Comparison of ENCODE assay signal across 19 cellular contexts in the genomic region with DNA sequence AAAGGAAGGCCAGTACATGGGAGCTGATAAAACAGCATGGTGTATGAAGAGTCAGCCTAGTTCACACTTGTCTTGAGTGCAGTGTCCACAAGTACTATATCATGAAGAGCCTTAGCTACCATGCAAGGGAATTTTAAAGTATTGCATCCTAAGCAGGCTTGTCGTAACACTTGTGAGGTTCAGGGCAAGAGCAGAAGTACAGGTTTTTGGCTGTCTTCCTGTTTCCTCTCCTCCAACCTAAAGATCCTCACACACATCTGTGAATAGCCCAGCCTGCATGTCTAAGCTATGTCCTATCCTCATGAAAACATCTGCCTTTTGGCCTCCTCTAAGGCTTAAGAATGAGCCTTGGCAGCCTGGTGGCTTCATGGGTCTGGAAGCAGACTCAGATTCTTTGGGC. TPM values are rescaled to one million over a fixed set of nuclear protein-coding genes. Genes with fewer than 3 reads are reported as not detected.
DNase-seq lines count a peak whose midpoint lies in the region; ATAC-seq, FAIRE-seq and TF ChIP-seq lines count a peak whose summit lies in the region.
"Had no signal": no experiment of that assay in that cellular context is flagged by ENCODE, and none has a peak within 500 bp of the region (broad histone marks: within the 10 kb centered on the region; RNA-seq: fewer than 3 reads in every experiment).

No MANE protein-coding gene starts in this region.

- peaks cover 17% of the 10 kb centered on the region for H3K4me1 ChIP-seq in OCI-LY7 (ENCODE audit: insufficient read depth, low read length, poor library complexity, severe bottlenecking)
- no peaks in the 10 kb centered on the region for H3K4me1 ChIP-seq in kidney (ENCODE audit: control insufficient read depth in 1 of 2, insufficient read depth in 1 of 2, low read depth in 1 of 2, low read length in 2 of 2)

- peak; percentile 4 for FAIRE-seq in GM19239 (lab: Jason Lieb, UNC)
- FAIRE-seq in kidney (lab: Jason Lieb, UNC): no peak

- intact Hi-C loops in OCI-LY7 (cut with micrococcal nuclease; ENCODE audit: unreplicated experiment) (no loop called here), kidney (cut with DNase I) (no loop called here)

- H3K4me2 ChIP-seq in OCI-LY7 (ENCODE audit: low read length): no peak overlapping the region

- ATAC-seq in esophagus mucosa (peak; percentile 18), GM21447 (IDR thresholded peaks at IDR 0.05; ENCODE audit: unreplicated experiment) (no peak)

- H3K9me2 ChIP-seq in OCI-LY7 (ENCODE audit: insufficient read depth, low read length): no peaks in the 10 kb centered on the region

- POLR2A ChIA-PET in OCI-LY7 (lab: Charles Lee): interaction anchor here (0.9 to 1.9 kb wide), 11 partner anchors 8 to 119 kb away, joined by 3 to 7 read pairs (median 4); no protein-coding TSS in a partner anchor

- H2AFZ ChIP-seq in OCI-LY7 (ENCODE audit: low read length): peak overlapping the region; percentile 7; the same call in 1 of the 2 replicates

- H3K4me3 ChIP-seq in OCI-LY7 (ENCODE audit: low read depth, low read length, poor library complexity, severe bottlenecking) (no peak overlapping the region), kidney (ENCODE audit: low read length in 2 of 2) (no peak overlapping the region), foreskin fibroblast (ENCODE audit: low read depth in 1 of 2, low read length in 2 of 2) (no peak overlapping the region)
- H3K4me3 ChIP-seq: SK-N-MC had no signal

- CTCF ChIA-PET in OCI-LY7 (lab: Charles Lee; ENCODE audit: unreplicated experiment): interaction anchor here (1.3 kb wide), 1 partner anchor 10 kb away, joined by 5 read pairs; no protein-coding TSS in a partner anchor

- no peaks in the 10 kb centered on the region for H4K20me1 ChIP-seq in OCI-LY7 (ENCODE audit: insufficient read depth, low read length)

- DNase-seq in AML-193 (lab: John Stamatoyannopoulos, UW) (peak; percentile 74 to 80), GM19239 (ENCODE audit: insufficient read length, low spot score) (no peak), OCI-LY7 (ENCODE audit: low spot score) (no peak), kidney (no peak), foreskin fibroblast (no peak)
- DNase-seq: C1 segment of cervical spinal cord; CD8-positive, alpha-beta memory T cell; DMS53; HCEC 1CT; NCI-H1105; NCI-H2081; NK-92 treated with Interleukin-12 subunit alpha and Interleukin-12 subunit beta, amount 100 ng/mL, for 24 hours; SHP77 had no signal

- no TSS peak for BruUV-seq in OCI-LY7 (replicated peaks; lab: Mats Ljungman, UMichigan)

- TF ChIP-seq CTCF in OCI-LY7 (conservative IDR thresholded peaks at IDR 0.05; ENCODE audit: low read length): no peak
- no peak for TF ChIP-seq CTCF in kidney (IDR thresholded peaks at IDR 0.05; ENCODE audit: borderline replicate concordance, extremely low read depth, insufficient read depth)
- no peak for TF ChIP-seq CTCF in foreskin fibroblast (IDR thresholded peaks at IDR 0.05; ENCODE audit: low read depth, low read length)

- no peak overlapping the region for H3K27ac ChIP-seq in OCI-LY7 (ENCODE audit: low read depth, low read length, poor library complexity, severe bottlenecking)
- no peak overlapping the region for H3K27ac ChIP-seq in kidney (ENCODE audit: low read depth in 2 of 2, low read length in 2 of 2)
- H3K27ac ChIP-seq: SK-N-MC had no signal

- H3K9me3 ChIP-seq in OCI-LY7 (ENCODE audit: low read length): no peaks in the 10 kb centered on the region
- H3K9me3 ChIP-seq in kidney (ENCODE audit: control insufficient read depth in 1 of 2, low read length in 2 of 2): no peaks in the 10 kb centered on the region

- no peaks in the 10 kb centered on the region for H3K79me2 ChIP-seq in OCI-LY7 (ENCODE audit: insufficient read depth, low read depth, low read length)

- no peak overlapping the region for H3K9ac ChIP-seq in kidney (ENCODE audit: low read length in 2 of 2)

- H3K36me3 ChIP-seq in OCI-LY7 (ENCODE audit: insufficient read depth, low read length) (no peaks in the 10 kb centered on the region), kidney (ENCODE audit: control insufficient read depth in 1 of 2, insufficient read depth in 2 of 2, low read length in 2 of 2) (no peaks in the 10 kb centered on the region)

RNA-seq across cellular contexts. Expression of a gene that starts 34.6 kb away (rescaled TPM):
- 83.3 and 127 TPM in 2 replicates for total RNA-seq in OCI-LY7 (2014; rRNA removed; shearing (Covaris generic))
- 232 and 261 TPM in 2 replicates for total RNA-seq in OCI-LY7 (2022)
- total RNA-seq in esophagus mucosa: 131 TPM
- total RNA-seq in kidney: 143 TPM
- 57.0 TPM for polyA plus RNA-seq in kidney (ENCODE audit: insufficient read depth, low read depth, low replicate concordance)

RNA-seq across cellular contexts. Expression of a gene that starts 43.3 kb away (rescaled TPM):
- total RNA-seq in OCI-LY7 (2014; rRNA removed; shearing (Covaris generic)): not detected in 2 replicates
- total RNA-seq in OCI-LY7 (2022): not detected in 2 replicates
- total RNA-seq in esophagus mucosa: 23.7 TPM
- 1,380 TPM for total RNA-seq in kidney
- polyA plus RNA-seq in kidney (ENCODE audit: insufficient read depth, low read depth, low replicate concordance): 101 TPM
- total RNA-seq: CD8-positive, alpha-beta memory T cell; MCF 10A; RPMI7951; T-helper 1 cell treated with Interleukin-12 subunit alpha and Interleukin-12 subunit beta and Interleukin-4 antibody, amounts not matched to agents 30 ng/mL and 1 ng/mL, for 36 hours had no signal
- polyA plus RNA-seq: CD8-positive, alpha-beta memory T cell had no signal

Comparison
In these comparisons a context has a peak if more than half of its experiments do, and no peak if none do; other contexts are left out.
1. DNase-seq: peak in AML-193 (2 of 2); none in GM19239 (single experiment), OCI-LY7 (single experiment), kidney (single experiment) and foreskin fibroblast (0 of 2).
2. RNA of a gene that starts 43.3 kb away (total RNA-seq): 1,380 TPM in kidney (single experiment); 23.7 TPM in esophagus mucosa (single experiment) and not detected in OCI-LY7; every median in the first group is over 10 times any median in the second.